In genomic region chr13:44760434-44760833, GRCh38 we compare ENCODE assay signal across 1 cellular context.
TF ChIP-seq lines count a peak whose summit lies in the region.

No MANE protein-coding gene starts in this region.

TF ChIP-seq in IMR-90, 13 proteins besides CTCF, POLR2A, EP300 and RAD21:
- TF ChIP-seq MAFK (IDR thresholded peaks at IDR 0.05; ENCODE audit: low read depth, low read length): no peak
- no peak for TF ChIP-seq CEBPB (IDR thresholded peaks at IDR 0.05; ENCODE audit: low read depth, low read length)
- no peak for TF ChIP-seq USF2 (IDR thresholded peaks at IDR 0.05; ENCODE audit: low read depth, low read length)
- TF ChIP-seq SMC3 (IDR thresholded peaks at IDR 0.05; ENCODE audit: low read depth, low read length): no peak
- TF ChIP-seq ELK1 (IDR thresholded peaks at IDR 0.05; ENCODE audit: borderline replicate concordance, low read depth, low read length): no peak
- no peak for TF ChIP-seq FOS (IDR thresholded peaks at IDR 0.05; ENCODE audit: low read depth, low read length)
- TF ChIP-seq MAZ (IDR thresholded peaks at IDR 0.05; ENCODE audit: borderline replicate concordance, low read depth, low read length): no peak
- TF ChIP-seq BHLHE40 (IDR thresholded peaks at IDR 0.05; ENCODE audit: low read depth, low read length): no peak
- no peak for TF ChIP-seq CHD1 (IDR thresholded peaks at IDR 0.05; ENCODE audit: low read depth, low read length)
- TF ChIP-seq RCOR1 (IDR thresholded peaks at IDR 0.05; ENCODE audit: insufficient replicate concordance, low read length): no peak
- no peak for TF ChIP-seq NFE2L2 (IDR thresholded peaks at IDR 0.05; ENCODE audit: low read depth, low read length)
